Comparison of ENCODE assay signal across 23 cellular contexts in the genomic region with DNA sequence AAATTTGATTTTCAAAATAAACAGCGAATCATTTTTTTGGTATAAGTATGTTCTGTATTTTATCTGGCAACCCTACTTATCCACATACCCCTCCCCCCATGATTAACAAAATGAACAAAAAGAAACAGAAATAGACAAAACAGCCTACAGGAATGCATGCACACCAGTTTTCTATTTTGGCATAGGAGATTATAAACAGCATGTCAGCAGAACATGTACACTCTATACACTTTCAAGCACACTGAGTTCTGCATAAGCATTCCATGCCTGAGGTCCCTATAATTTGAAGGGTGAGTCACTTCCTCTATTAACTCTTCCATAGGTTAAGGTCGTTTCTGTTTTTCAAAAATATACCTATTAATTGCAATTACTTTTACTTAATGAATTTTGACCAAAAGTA. TPM values are rescaled to one million over a fixed set of nuclear protein-coding genes. Genes with fewer than 3 reads are reported as not detected.
DNase-seq lines count a peak whose midpoint lies in the region; TF ChIP-seq lines count a peak whose summit lies in the region.
"Had no signal": no experiment of that assay in that cellular context is flagged by ENCODE, and none has a peak within 500 bp of the region (broad histone marks: within the 10 kb centered on the region; RNA-seq: fewer than 3 reads in every experiment).

No MANE protein-coding gene starts in this region.

- no peaks in the 10 kb centered on the region for H3K36me3 ChIP-seq in MM.1S (replicated peaks; ENCODE audit: insufficient read depth, low read length)
- no peaks in the 10 kb centered on the region for H3K36me3 ChIP-seq in hepatocyte (replicated peaks; ENCODE audit: insufficient read depth, low read depth)
- H3K36me3 ChIP-seq: BLaER1 had no signal

- no peaks in the 10 kb centered on the region for H3K79me2 ChIP-seq in MM.1S (ENCODE audit: low read length)
- no peaks in the 10 kb centered on the region for H3K79me2 ChIP-seq in hepatocyte
- H3K79me2 ChIP-seq: parathyroid adenoma had no signal

- H4K20me1 ChIP-seq in MM.1S (ENCODE audit: insufficient read depth, low read length) (no peaks in the 10 kb centered on the region), hepatocyte (ENCODE audit: insufficient read depth, poor library complexity, severe bottlenecking) (no peaks in the 10 kb centered on the region)

- no peak overlapping the region for H3K27ac ChIP-seq in MM.1S (ENCODE audit: low read length)
- H3K27ac ChIP-seq in hepatocyte = peak overlapping the region; percentile 18
- H3K27ac ChIP-seq: A549, BLaER1, coronary artery, HL-60, parathyroid adenoma had no signal

- no peaks in the 10 kb centered on the region for H3F3A ChIP-seq in MM.1S (ENCODE audit: insufficient read depth, low read length)

- H3K4me3 ChIP-seq in MM.1S (ENCODE audit: low read length) = no peak overlapping the region
- no peak overlapping the region for H3K4me3 ChIP-seq in astrocyte of the spinal cord (ENCODE audit: low read depth, low read length)
- no peak overlapping the region for H3K4me3 ChIP-seq in hepatocyte
- H3K4me3 ChIP-seq: A549, BLaER1, coronary artery had no signal

- H2AFZ ChIP-seq in MM.1S (ENCODE audit: low read length) (no peak overlapping the region), hepatocyte (no peak overlapping the region)
- H2AFZ ChIP-seq: parathyroid adenoma had no signal

- no peak overlapping the region for H3K4me2 ChIP-seq in MM.1S (ENCODE audit: low read depth, low read length)
- peak overlapping the region; percentile 25 for H3K4me2 ChIP-seq in hepatocyte
- H3K4me2 ChIP-seq: A549, BLaER1 had no signal

- H3K9me2 ChIP-seq in MM.1S (replicated peaks; ENCODE audit: insufficient read depth, low read length) = no peaks in the 10 kb centered on the region
- H3K9me2 ChIP-seq in hepatocyte (replicated peaks; ENCODE audit: insufficient read depth) = no peaks in the 10 kb centered on the region

- TF ChIP-seq CTCF in MM.1S (IDR thresholded peaks at IDR 0.05; ENCODE audit: low read length) (no peak), astrocyte of the spinal cord (IDR thresholded peaks at IDR 0.05; ENCODE audit: low read depth, low read length) (no peak), hepatocyte (IDR thresholded peaks at IDR 0.05; ENCODE audit: poor library complexity) (no peak)

- H3K9me3 ChIP-seq in MM.1S (replicated peaks; ENCODE audit: insufficient read depth, low read length) (no peaks in the 10 kb centered on the region), hepatocyte (ENCODE audit: low read depth) (peaks cover 3% of the 10 kb centered on the region)
- H3K9me3 ChIP-seq: A549 had no signal

- H3K4me1 ChIP-seq in MM.1S (ENCODE audit: low read length) = no peaks in the 10 kb centered on the region
- peaks cover 3% of the 10 kb centered on the region for H3K4me1 ChIP-seq in hepatocyte (ENCODE audit: insufficient read depth)
- H3K4me1 ChIP-seq: A549, BLaER1, parathyroid adenoma had no signal

- no peak overlapping the region for H3K9ac ChIP-seq in MM.1S (ENCODE audit: low read length)
- H3K9ac ChIP-seq: BLaER1, parathyroid adenoma had no signal

- 44% methylated on average over 2 of the region's 2 CpGs for WGBS in hepatocyte (ENCODE audit: low lambda C conversion rate, missing lambda C conversion rate)

- peak; percentile 40 for DNase-seq in DMS53 (lab: John Stamatoyannopoulos, UW)
- DNase-seq in MM.1S = peak; percentile 27
- DNase-seq in astrocyte of the spinal cord (ENCODE audit: low read depth, low spot score) = peak; percentile 6
- no peak for DNase-seq in hepatocyte (ENCODE audit: low spot score)
- no peak for DNase-seq in NCI-H128 (lab: John Stamatoyannopoulos, UW; ENCODE audit: unreplicated experiment)
- no peak for DNase-seq in NOMO-1 treated with dmso at 0.1 percent for 144 hours (lab: John Stamatoyannopoulos, UW; ENCODE audit: unreplicated experiment)
- no peak for DNase-seq in COLO668 (lab: John Stamatoyannopoulos, UW; ENCODE audit: unreplicated experiment)
- no peak for DNase-seq in hepatic stellate cell (ENCODE audit: low spot score)
- DNase-seq: activated CD8-positive, alpha-beta T cell treated with anti-CD3 and anti-CD28 coated beads, Interleukin-2, amount 10 ng/mL, durations not matched to agents 7 days and 5 days; KG1; mesendoderm; naive thymus-derived CD8-positive, alpha-beta T cell; NCI-H1048; NCI-H2081; NCI-H510A; SHP77 treated with DMSO at 0.1 percent for 48 hours; stimulated activated CD4-positive, alpha-beta T cell treated with anti-CD3 and anti-CD28 coated beads, Interleukin-2, amount 100 ng/mL, for 48 hours; T-helper 17 cell had no signal

- H3K27me3 ChIP-seq in MM.1S (replicated peaks; ENCODE audit: insufficient read depth, low read length) (no peaks in the 10 kb centered on the region), hepatocyte (no peaks in the 10 kb centered on the region)

- in situ Hi-C loops in astrocyte of the spinal cord (cut with HindIII; ENCODE audit: low sequenced_read_pairs) = no loop called here

RNA-seq across cellular contexts. Expression of a gene that starts 28.0 kb away (rescaled TPM):
- total RNA-seq in hepatocyte = 7.3 and 8.5 TPM in 2 replicates
- 2.7 and 3.2 TPM in 2 replicates for polyA plus RNA-seq in hepatocyte

RNA-seq across cellular contexts. Expression of a gene that starts 43.0 kb away (rescaled TPM):
- 12.0 and 16.0 TPM in 2 replicates for total RNA-seq in hepatocyte
- polyA plus RNA-seq in hepatocyte = 18.9 and 25.9 TPM in 2 replicates

Comparison
In these comparisons a context has a peak if more than half of its experiments do, and no peak if none do; other contexts are left out.
1. DNase-seq: peak in DMS53 (single experiment), MM.1S (single experiment) and astrocyte of the spinal cord (single experiment); none in hepatocyte (single experiment), NCI-H128 (single experiment), NOMO-1 treated with dmso at 0.1 percent for 144 hours (single experiment), COLO668 (single experiment) and hepatic stellate cell (single experiment).